21 cellular contexts compared by ENCODE assay signal in the genomic region with DNA sequence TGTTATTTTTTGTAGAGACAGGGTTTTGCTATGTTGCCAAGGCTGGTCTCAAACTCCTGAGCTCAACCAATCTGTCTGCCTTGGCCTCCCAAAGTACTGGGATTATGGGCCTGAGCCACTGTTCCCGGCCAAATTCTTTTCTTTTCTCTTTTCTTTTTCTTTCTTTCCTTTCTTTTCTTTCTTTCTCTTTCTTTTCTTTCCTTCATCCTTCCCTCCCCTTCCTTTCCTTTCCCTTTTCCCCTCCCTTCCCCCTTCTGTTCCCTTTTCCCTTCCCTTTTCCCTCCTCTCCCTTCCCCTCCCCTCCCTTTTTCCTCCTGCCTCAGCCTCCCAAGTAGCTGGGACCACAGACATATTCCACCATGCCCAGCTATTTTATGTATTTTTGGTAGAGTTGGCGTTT. TPM values are rescaled to one million over a fixed set of nuclear protein-coding genes. Genes with fewer than 3 reads are reported as not detected.
DNase-seq lines count a peak whose midpoint lies in the region; ATAC-seq and TF ChIP-seq lines count a peak whose summit lies in the region.
"Had no signal": no experiment of that assay in that cellular context is flagged by ENCODE, and none has a peak within 500 bp of the region (broad histone marks: within the 10 kb centered on the region; RNA-seq: fewer than 3 reads in every experiment).

No MANE protein-coding gene starts in this region.

- peaks cover 14 to 15% of the 10 kb centered on the region in 2 donors for H3K4me1 ChIP-seq in thyroid gland

- H3K36me3 ChIP-seq in thyroid gland = no peaks in the 10 kb centered on the region

- H3K9me3 Mint-ChIP-seq in activated CD8-positive, alpha-beta T cell treated with anti-CD3 and anti-CD28 coated beads for 36 hours = no peaks in the 10 kb centered on the region
- no peaks in the 10 kb centered on the region for H3K9me3 Mint-ChIP-seq in activated CD8-positive, alpha-beta T cell treated with anti-CD3 and anti-CD28 coated beads, Interleukin-2, amount 10 ng/mL, durations not matched to agents 7 days and 5 days (ENCODE audit: insufficient read depth)
- no peaks in the 10 kb centered on the region for H3K9me3 Mint-ChIP-seq in stimulated activated naive CD8-positive, alpha-beta T cell treated with anti-CD3 and anti-CD28 coated beads, Interleukin-15, amount 100 ng/mL, for 72 hours
- peaks cover 5 to 11% (median 7%) of the 10 kb centered on the region in 5 experiments for H3K9me3 Mint-ChIP-seq in brain

- no peak overlapping the region for H3K4me3 Mint-ChIP-seq in activated CD8-positive, alpha-beta T cell treated with anti-CD3 and anti-CD28 coated beads for 36 hours
- no peak overlapping the region for H3K4me3 Mint-ChIP-seq in activated CD8-positive, alpha-beta T cell treated with anti-CD3 and anti-CD28 coated beads, Interleukin-2, amount 10 ng/mL, durations not matched to agents 7 days and 5 days
- H3K4me3 Mint-ChIP-seq in stimulated activated naive CD8-positive, alpha-beta T cell treated with anti-CD3 and anti-CD28 coated beads, Interleukin-15, amount 100 ng/mL, for 72 hours = peak overlapping the region; percentile 0 to 50
- H3K4me3 Mint-ChIP-seq in brain = peak overlapping the region in 3 of 5 experiments; percentile 13 to 49 (median 31)
- H3K4me3 Mint-ChIP-seq: CD14-positive monocyte had no signal

- no peak for DNase-seq in activated CD8-positive, alpha-beta T cell treated with anti-CD3 and anti-CD28 coated beads for 36 hours
- no peak for DNase-seq in activated CD8-positive, alpha-beta T cell treated with anti-CD3 and anti-CD28 coated beads, Interleukin-2, amount 10 ng/mL, durations not matched to agents 7 days and 5 days
- DNase-seq in stimulated activated naive CD8-positive, alpha-beta T cell treated with anti-CD3 and anti-CD28 coated beads, Interleukin-15, amount 100 ng/mL, for 72 hours = no peak
- DNase-seq in stimulated activated naive CD8-positive, alpha-beta T cell treated with anti-CD3 and anti-CD28 coated beads, Interleukin-15, Interleukin-2, amounts not matched to agents 100 U/mL and 50 U/mL, for 24 hours = no peak
- DNase-seq in thyroid gland (no peak), HuH-7.5 (ENCODE audit: low spot score) (no peak), kidney tubule cell (ENCODE audit: low spot score) (no peak)
- DNase-seq: DND-41, GDM1, MV-4-11, NCI-H1417 treated with DMSO at 0.1 percent for 48 hours, NCI-H2029, NCI-H2171 treated with DMSO at 0.1 percent for 48 hours, NCI-H774 had no signal

- WGBS in thyroid gland, 2 donors = 97% methylated on average over 2 of the region's 2 CpGs

- no peak for ATAC-seq in activated CD8-positive, alpha-beta T cell treated with anti-CD3 and anti-CD28 coated beads for 36 hours
- ATAC-seq in activated CD8-positive, alpha-beta T cell treated with anti-CD3 and anti-CD28 coated beads, Interleukin-2, amount 10 ng/mL, durations not matched to agents 7 days and 5 days = no peak
- ATAC-seq in stimulated activated naive CD8-positive, alpha-beta T cell treated with anti-CD3 and anti-CD28 coated beads, Interleukin-15, amount 100 ng/mL, for 72 hours = no peak
- ATAC-seq in stimulated activated naive CD8-positive, alpha-beta T cell treated with anti-CD3 and anti-CD28 coated beads, Interleukin-15, Interleukin-2, amounts not matched to agents 100 U/mL and 50 U/mL, for 24 hours = no peak
- ATAC-seq: HCT116, Panc1 had no signal

- no peak for TF ChIP-seq CTCF in activated CD8-positive, alpha-beta T cell treated with anti-CD3 and anti-CD28 coated beads for 36 hours (IDR thresholded peaks at IDR 0.05)
- no peak for TF ChIP-seq CTCF in brain (conservative IDR thresholded peaks at IDR 0.05)
- no peak for TF ChIP-seq CTCF in thyroid gland (IDR thresholded peaks at IDR 0.05)

- TF ChIP-seq POLR2A in thyroid gland (IDR thresholded peaks at IDR 0.05) = no peak

- H3K4me3 ChIP-seq in thyroid gland (replicated peaks in 1 of 3) = no peak overlapping the region

- peaks cover 46% of the 10 kb centered on the region for H3K36me3 Mint-ChIP-seq in activated CD8-positive, alpha-beta T cell treated with anti-CD3 and anti-CD28 coated beads for 36 hours (ENCODE audit: low read depth)
- peaks cover 25% of the 10 kb centered on the region for H3K36me3 Mint-ChIP-seq in activated CD8-positive, alpha-beta T cell treated with anti-CD3 and anti-CD28 coated beads, Interleukin-2, amount 10 ng/mL, durations not matched to agents 7 days and 5 days (ENCODE audit: low read depth)
- H3K36me3 Mint-ChIP-seq in brain = peaks cover 58% of the 10 kb centered on the region

- POLR2A ChIA-PET in activated CD8-positive, alpha-beta T cell treated with anti-CD3 and anti-CD28 coated beads for 36 hours (lab: Charles Lee) = interaction anchor here (4.4 kb wide), 1 partner anchor 45 kb away, joined by 47 read pairs; the partner anchor contains the start of gene PDE12
- POLR2A ChIA-PET in activated CD8-positive, alpha-beta T cell treated with anti-CD3 and anti-CD28 coated beads, Interleukin-2, amount 10 ng/mL, durations not matched to agents 7 days and 5 days (lab: Charles Lee) = interaction anchor here (0.7 to 5.6 kb wide), 2 partner anchors 44 to 156 kb away, joined by 3 to 80 read pairs; partner anchors contain the start of genes PDE12 and SLMAP

- intact Hi-C loops in activated CD8-positive, alpha-beta T cell treated with anti-CD3 and anti-CD28 coated beads for 36 hours (cut with micrococcal nuclease) = no loop called here
- intact Hi-C loops in thyroid gland (cut with DNase I) = no loop called here

- CTCF ChIA-PET in activated CD8-positive, alpha-beta T cell treated with anti-CD3 and anti-CD28 coated beads for 36 hours (lab: Charles Lee) = interaction anchor here (1.1 kb wide), 1 partner anchor 33 kb away, joined by 3 read pairs; no protein-coding TSS in a partner anchor
- CTCF ChIA-PET in activated CD8-positive, alpha-beta T cell treated with anti-CD3 and anti-CD28 coated beads, Interleukin-2, amount 10 ng/mL, durations not matched to agents 7 days and 5 days (lab: Charles Lee) = no interaction called here

- peaks cover 16% of the 10 kb centered on the region for H3K4me1 Mint-ChIP-seq in activated CD8-positive, alpha-beta T cell treated with anti-CD3 and anti-CD28 coated beads for 36 hours (ENCODE audit: low read depth)
- peaks cover 21% of the 10 kb centered on the region for H3K4me1 Mint-ChIP-seq in activated CD8-positive, alpha-beta T cell treated with anti-CD3 and anti-CD28 coated beads, Interleukin-2, amount 10 ng/mL, durations not matched to agents 7 days and 5 days (ENCODE audit: low read depth)
- H3K4me1 Mint-ChIP-seq in stimulated activated naive CD8-positive, alpha-beta T cell treated with anti-CD3 and anti-CD28 coated beads, Interleukin-15, amount 100 ng/mL, for 72 hours = peaks cover 37% of the 10 kb centered on the region
- peaks cover 31% of the 10 kb centered on the region for H3K4me1 Mint-ChIP-seq in brain

- peak overlapping the region; percentile 49 for H3K27ac Mint-ChIP-seq in activated CD8-positive, alpha-beta T cell treated with anti-CD3 and anti-CD28 coated beads for 36 hours
- no peak overlapping the region for H3K27ac Mint-ChIP-seq in activated CD8-positive, alpha-beta T cell treated with anti-CD3 and anti-CD28 coated beads, Interleukin-2, amount 10 ng/mL, durations not matched to agents 7 days and 5 days
- H3K27ac Mint-ChIP-seq in stimulated activated naive CD8-positive, alpha-beta T cell treated with anti-CD3 and anti-CD28 coated beads, Interleukin-15, amount 100 ng/mL, for 72 hours = peak overlapping the region in 1 of 2 donors; percentile 86
- H3K27ac Mint-ChIP-seq in brain = peak overlapping the region in 1 of 5 experiments; percentile 75

- no peaks in the 10 kb centered on the region for H3K27me3 Mint-ChIP-seq in activated CD8-positive, alpha-beta T cell treated with anti-CD3 and anti-CD28 coated beads for 36 hours
- no peaks in the 10 kb centered on the region for H3K27me3 Mint-ChIP-seq in activated CD8-positive, alpha-beta T cell treated with anti-CD3 and anti-CD28 coated beads, Interleukin-2, amount 10 ng/mL, durations not matched to agents 7 days and 5 days (ENCODE audit: low read depth)
- H3K27me3 Mint-ChIP-seq in stimulated activated naive CD8-positive, alpha-beta T cell treated with anti-CD3 and anti-CD28 coated beads, Interleukin-15, amount 100 ng/mL, for 72 hours = no peaks in the 10 kb centered on the region
- peaks cover 17% of the 10 kb centered on the region for H3K27me3 Mint-ChIP-seq in brain

- H3K27ac ChIP-seq in thyroid gland = no peak overlapping the region

- H3K9me3 ChIP-seq in thyroid gland = no peaks in the 10 kb centered on the region

- H3K27me3 ChIP-seq in thyroid gland = no peaks in the 10 kb centered on the region

RNA-seq across cellular contexts. Expression of gene ARF4, which starts 3.1 kb away (rescaled TPM):
- total RNA-seq in activated CD8-positive, alpha-beta T cell treated with anti-CD3 and anti-CD28 coated beads for 36 hours = 10 to 100 TPM; 52.0 to 55.2 TPM
- total RNA-seq in activated CD8-positive, alpha-beta T cell treated with anti-CD3 and anti-CD28 coated beads, Interleukin-2, amount 10 ng/mL, durations not matched to agents 7 days and 5 days = 10 to 100 TPM; 51.0 to 52.9 TPM
- polyA plus RNA-seq in brain (ENCODE audit: insufficient read depth, low read depth, low replicate concordance) = 107 TPM
- 100 to 1,000 TPM; 125 to 195 (median 159) TPM for total RNA-seq in thyroid gland

RNA-seq across cellular contexts. Expression of gene PDE12, which starts 44.1 kb away (rescaled TPM):
- total RNA-seq in activated CD8-positive, alpha-beta T cell treated with anti-CD3 and anti-CD28 coated beads for 36 hours = 10 to 100 TPM; 25.4 to 29.9 TPM
- 10 to 100 TPM; 27.8 to 31.2 TPM for total RNA-seq in activated CD8-positive, alpha-beta T cell treated with anti-CD3 and anti-CD28 coated beads, Interleukin-2, amount 10 ng/mL, durations not matched to agents 7 days and 5 days
- polyA plus RNA-seq in brain (ENCODE audit: insufficient read depth, low read depth, low replicate concordance) = 5.4 TPM
- total RNA-seq in thyroid gland = 10 to 100 TPM; 13.6 to 33.4 (median 28.7) TPM

RNA-seq across cellular contexts. Expression of gene DNAH12, which starts 56.1 kb away (rescaled TPM):
- under 1 TPM in 1 of 2 experiments, not detected in 1; 0.07 TPM for total RNA-seq in activated CD8-positive, alpha-beta T cell treated with anti-CD3 and anti-CD28 coated beads for 36 hours
- under 1 TPM in 1 of 2 experiments, not detected in 1; 0.05 TPM for total RNA-seq in activated CD8-positive, alpha-beta T cell treated with anti-CD3 and anti-CD28 coated beads, Interleukin-2, amount 10 ng/mL, durations not matched to agents 7 days and 5 days
- not detected for polyA plus RNA-seq in brain (ENCODE audit: insufficient read depth, low read depth, low replicate concordance)
- total RNA-seq in thyroid gland = under 1 TPM; 0.04 to 0.98 (median 0.19) TPM
- total RNA-seq: A673, HT-29, NCI-H460 had no signal
- polyA plus RNA-seq: CD14-positive monocyte had no signal

Comparison
In these comparisons a context has a peak if more than half of its experiments do, and no peak if none do; other contexts are left out.
1. H3K4me3 Mint-ChIP-seq: peak in stimulated activated naive CD8-positive, alpha-beta T cell treated with anti-CD3 and anti-CD28 coated beads, Interleukin-15, amount 100 ng/mL, for 72 hours (2 of 2) and brain (3 of 5); none in activated CD8-positive, alpha-beta T cell treated with anti-CD3 and anti-CD28 coated beads for 36 hours (single experiment) and activated CD8-positive, alpha-beta T cell treated with anti-CD3 and anti-CD28 coated beads, Interleukin-2, amount 10 ng/mL, durations not matched to agents 7 days and 5 days (single experiment).